In genomic region chr9:69671291-69671903, GRCh38 we compare ENCODE assay signal across 9 cellular contexts. TPM values are rescaled to one million over a fixed set of nuclear protein-coding genes. Genes with fewer than 3 reads are reported as not detected.
DNase-seq lines count a peak whose midpoint lies in the region; ATAC-seq and TF ChIP-seq lines count a peak whose summit lies in the region.
"Had no signal": no experiment of that assay in that cellular context is flagged by ENCODE, and none has a peak within 500 bp of the region (broad histone marks: within the 10 kb centered on the region; RNA-seq: fewer than 3 reads in every experiment).

No MANE protein-coding gene starts in this region.

- no peaks in the 10 kb centered on the region for H3K9me2 ChIP-seq in SK-N-SH

- 38% methylated on average over 14 of the region's 18 CpGs for WGBS in SK-N-SH (ENCODE audit: low lambda C conversion rate)

- in situ Hi-C loops in astrocyte of the spinal cord (cut with HindIII; ENCODE audit: low sequenced_read_pairs), result no loop called here

- no peaks in the 10 kb centered on the region for H3K36me3 ChIP-seq in SK-N-SH (replicated peaks in 1 of 2; ENCODE audit: control insufficient read depth in 1 of 2, insufficient read depth in 2 of 2, low read length in 1 of 2)
- H3K36me3 ChIP-seq in kidney epithelial cell (ENCODE audit: control insufficient read depth, insufficient read depth, low read length), result no peaks in the 10 kb centered on the region

- CTCF ChIA-PET in SK-N-SH (lab: Yijun Ruan, JAX), result interaction anchor here (0.6 to 4.6 kb wide), 13 partner anchors 9 to 259 kb away, joined by 3 to 46 read pairs (median 5); partner anchors contain the start of gene PTAR1

- peaks cover 12% of the 10 kb centered on the region; the same call in 1 of the 2 replicates for H3K79me2 ChIP-seq in SK-N-SH (ENCODE audit: insufficient read depth)

- TF ChIP-seq CTCF in SK-N-SH (IDR thresholded peaks at IDR 0.05), result no peak
- no peak for TF ChIP-seq CTCF in astrocyte of the spinal cord (IDR thresholded peaks at IDR 0.05; ENCODE audit: low read depth, low read length)
- TF ChIP-seq CTCF in kidney epithelial cell (IDR thresholded peaks at IDR 0.05; ENCODE audit: insufficient read depth, low read length, poor library complexity, severe bottlenecking), result no peak

- no peak overlapping the region for H3K27ac Mint-ChIP-seq in stimulated activated effector memory CD8-positive, alpha-beta T cell treated with anti-CD3 and anti-CD28 coated beads, Interleukin-12 subunit alpha, Interleukin-12 subunit beta, amount 100 ng/mL, for 72 hours

- H3K4me3 ChIP-seq in SK-N-SH (ENCODE audit: low read depth in 2 of 2, low read length in 1 of 2), result peak overlapping the region; percentile 70 to 73
- peak overlapping the region; percentile 62 for H3K4me3 ChIP-seq in astrocyte of the spinal cord (ENCODE audit: low read depth, low read length)
- peak overlapping the region; percentile 69 for H3K4me3 ChIP-seq in kidney epithelial cell (ENCODE audit: low read depth, low read length)

- H3K9me3 Mint-ChIP-seq in stimulated activated effector memory CD8-positive, alpha-beta T cell treated with anti-CD3 and anti-CD28 coated beads, Interleukin-12 subunit alpha, Interleukin-12 subunit beta, amount 100 ng/mL, for 72 hours, result no peaks in the 10 kb centered on the region

- peaks cover 31% of the 10 kb centered on the region for H3F3A ChIP-seq in SK-N-SH (replicated peaks; ENCODE audit: insufficient read depth)

- no peaks in the 10 kb centered on the region for H3K36me3 Mint-ChIP-seq in stimulated activated effector memory CD8-positive, alpha-beta T cell treated with anti-CD3 and anti-CD28 coated beads, Interleukin-12 subunit alpha, Interleukin-12 subunit beta, amount 100 ng/mL, for 72 hours

- peak overlapping the region; percentile 23 for H3K4me3 Mint-ChIP-seq in stimulated activated effector memory CD8-positive, alpha-beta T cell treated with anti-CD3 and anti-CD28 coated beads, Interleukin-12 subunit alpha, Interleukin-12 subunit beta, amount 100 ng/mL, for 72 hours

- H3K27me3 ChIP-seq in SK-N-SH (ENCODE audit: insufficient read depth) (no peaks in the 10 kb centered on the region), kidney epithelial cell (ENCODE audit: control insufficient read depth, insufficient read depth, low read length) (peaks cover 7% of the 10 kb centered on the region)

- no peak for TF ChIP-seq EP300 in SK-N-SH (IDR thresholded peaks at IDR 0.05; ENCODE audit: borderline replicate concordance in 1 of 2, low read depth in 1 of 2, low read length in 1 of 2)

- peaks cover 13% of the 10 kb centered on the region for H3K4me1 Mint-ChIP-seq in stimulated activated effector memory CD8-positive, alpha-beta T cell treated with anti-CD3 and anti-CD28 coated beads, Interleukin-12 subunit alpha, Interleukin-12 subunit beta, amount 100 ng/mL, for 72 hours

- DNase-seq in SK-N-SH (no peak), astrocyte of the spinal cord (ENCODE audit: low read depth, low spot score) (no peak), kidney epithelial cell (ENCODE audit: low read depth) (no peak), NCI-H1105 treated with DMSO at 0.1 percent for 48 hours (lab: John Stamatoyannopoulos, UW) (no peak)
- no peak for DNase-seq in stimulated activated effector memory CD8-positive, alpha-beta T cell treated with anti-CD3 and anti-CD28 coated beads, Interleukin-12 subunit alpha, Interleukin-12 subunit beta, amount 100 ng/mL, for 72 hours (ENCODE audit: low spot score in 2 of 2)
- DNase-seq: DND-41 had no signal

- H3K4me1 ChIP-seq in SK-N-SH (ENCODE audit: control insufficient read depth in 1 of 2, insufficient read depth in 2 of 2, low read depth in 1 of 2, low read length in 1 of 2), result peaks cover 8 to 23% of the 10 kb centered on the region in 2 experiments; a peak in 3 of 4 replicates

- H3K27ac ChIP-seq in SK-N-SH (ENCODE audit: low read depth in 2 of 2, low read length in 1 of 2), result peak overlapping the region in 1 of 2 experiments; percentile 35; a peak in 1 of 4 replicates

- H3K4me2 ChIP-seq in SK-N-SH, result peak overlapping the region; percentile 90

- no peak for TF ChIP-seq RAD21 in SK-N-SH (IDR thresholded peaks at IDR 0.05; ENCODE audit: low read length)

- POLR2A ChIA-PET in SK-N-SH (lab: Yijun Ruan, JAX), result interaction anchor here (0.6 kb wide), 1 partner anchor 83 kb away, joined by 3 read pairs; no protein-coding TSS in a partner anchor

- peak overlapping the region; percentile 72 for H2AFZ ChIP-seq in SK-N-SH (ENCODE audit: low read depth)

- H4K20me1 ChIP-seq in SK-N-SH (ENCODE audit: insufficient read depth), result no peaks in the 10 kb centered on the region

- H3K9me3 ChIP-seq in SK-N-SH, result no peaks in the 10 kb centered on the region

- no peak; the same call in 1 of the 3 replicates for ATAC-seq in SK-N-SH treated with all-trans-retinoic acid at 6 μM for 48 hours
- no peak for ATAC-seq in stimulated activated effector memory CD8-positive, alpha-beta T cell treated with anti-CD3 and anti-CD28 coated beads, Interleukin-12 subunit alpha, Interleukin-12 subunit beta, amount 100 ng/mL, for 72 hours
- no peak for ATAC-seq in HG03175 (IDR thresholded peaks at IDR 0.05; ENCODE audit: unreplicated experiment)
- no peak for ATAC-seq in GM18519 (IDR thresholded peaks at IDR 0.05; ENCODE audit: low FRiP score, unreplicated experiment)

- H3K9ac ChIP-seq in SK-N-SH, result peak overlapping the region; percentile 66

TF ChIP-seq in SK-N-SH, 30 proteins besides CTCF, POLR2A, EP300 and RAD21 (continues in another document):
- TF ChIP-seq FOSL2 (IDR thresholded peaks at IDR 0.05; ENCODE audit: borderline replicate concordance, low read depth) (no peak), ZBTB33 (IDR thresholded peaks at IDR 0.05; ENCODE audit: borderline replicate concordance, low read depth) (no peak), RXRA (IDR thresholded peaks at IDR 0.05; ENCODE audit: borderline replicate concordance, low read depth) (no peak), MEF2A (IDR thresholded peaks at IDR 0.05; ENCODE audit: borderline replicate concordance, low read depth) (no peak), TCF12 (IDR thresholded peaks at IDR 0.05) (no peak), MXI1 (IDR thresholded peaks at IDR 0.05; ENCODE audit: low read depth, low read length) (no peak), NRF1 (IDR thresholded peaks at IDR 0.05; ENCODE audit: low read depth, low read length) (no peak), SMC3 (IDR thresholded peaks at IDR 0.05; ENCODE audit: low read depth, low read length) (no peak), TAF1 (IDR thresholded peaks at IDR 0.05; ENCODE audit: borderline replicate concordance, low read depth, low read length) (no peak)

TF ChIP-seq in SK-N-SH treated with all-trans-retinoic acid at 6 μM for 48 hours, 23 proteins besides CTCF, POLR2A, EP300 and RAD21 (continues in another document):
- TF ChIP-seq TSHZ2 (CRISPR knock-in tag; IDR thresholded peaks at IDR 0.05), result no peak
- TF ChIP-seq TCF4 (CRISPR knock-in tag; IDR thresholded peaks at IDR 0.05; ENCODE audit: borderline replicate concordance), result no peak
- TF ChIP-seq POU6F1 (CRISPR knock-in tag; IDR thresholded peaks at IDR 0.05; ENCODE audit: borderline replicate concordance, low read depth), result no peak
- no peak for TF ChIP-seq RARB (CRISPR knock-in tag; IDR thresholded peaks at IDR 0.05)
- no peak for TF ChIP-seq ZNF70 (CRISPR knock-in tag; IDR thresholded peaks at IDR 0.05)

RNA-seq across cellular contexts. Expression of gene APBA1, which starts 0.8 kb away (rescaled TPM):
- 2.8 and 3.1 TPM in 2 replicates for polyA plus RNA-seq in SK-N-SH (2012; rRNA removed)
- polyA plus RNA-seq in SK-N-SH (2012; cell fraction: cytosol; rRNA removed), result 1.4 and 2.8 TPM in 2 replicates
- polyA plus RNA-seq in SK-N-SH (2012; cell fraction: nucleus; rRNA removed), result 3.5 and 4.4 TPM in 2 replicates
- 1.1 and 1.8 TPM in 2 replicates for total RNA-seq in kidney epithelial cell
